In genomic region chr7:151028131-151028947, GRCh38 we compare ENCODE assay signal across 8 cellular contexts. TPM values are rescaled to one million over a fixed set of nuclear protein-coding genes. Genes with fewer than 3 reads are reported as not detected.
DNase-seq lines count a peak whose midpoint lies in the region; TF ChIP-seq lines count a peak whose summit lies in the region.

Gene ABCB8, plus strand, starts transcription at chr7:151028450. Its CDS starts 66 bp downstream, at chr7:151028516.

- H2BK5ac ChIP-seq in neuronal stem cell (ENCODE audit: low read length), result no peak within 1 kb of the TSS

- H3K4me3 ChIP-seq in GM08714 (ENCODE audit: low read length), result peak within 1 kb of the TSS; percentile 65
- H3K4me3 ChIP-seq in neuronal stem cell (ENCODE audit: low read length in 2 of 2), result peak within 1 kb of the TSS; percentile 77 to 86

- no peak within 1 kb of the TSS for H3K9ac ChIP-seq in neuronal stem cell (ENCODE audit: low read depth, low read length, poor library complexity)

- H2BK12ac ChIP-seq in neuronal stem cell (ENCODE audit: low read length), result peak within 1 kb of the TSS; percentile 41

- no CpG with 5 or more reads among the region's 53 CpGs for WGBS in neuronal stem cell (ENCODE audit: extremely low coverage in 2 of 2, insufficient read length in 2 of 2, insufficient replicate concordance in 1 of 2), 2 donors

- H3K18ac ChIP-seq in neuronal stem cell (ENCODE audit: low read length), result peak within 1 kb of the TSS; percentile 80

- H3K27ac ChIP-seq in neuronal stem cell (replicated peaks; ENCODE audit: low read length), result peak within 1 kb of the TSS; percentile 34

- H3K23ac ChIP-seq in neuronal stem cell (ENCODE audit: low read depth, low read length, poor library complexity), result peak within 1 kb of the TSS; percentile 73

- H3K27ac Mint-ChIP-seq in HFFc6, result peak within 1 kb of the TSS; percentile 95
- H3K27ac Mint-ChIP-seq in activated naive CD4-positive, alpha-beta T cell treated with anti-CD3 and anti-CD28 coated beads for 36 hours, result peak within 1 kb of the TSS; percentile 90

- peak within 1 kb of the TSS; percentile 85 for H3K4me2 ChIP-seq in neuronal stem cell (ENCODE audit: insufficient read depth, low read length, poor library complexity, severe bottlenecking)

- H2BK15ac ChIP-seq in neuronal stem cell (ENCODE audit: low read length), result no peak within 1 kb of the TSS

- no peaks in the 10 kb centered on the region for H3K79me1 ChIP-seq in neuronal stem cell (ENCODE audit: low read depth, low read length)

- intact Hi-C loops in activated naive CD4-positive, alpha-beta T cell treated with anti-CD3 and anti-CD28 coated beads for 36 hours (cut with micrococcal nuclease), result loop anchor here (1.0 to 2.0 kb wide), 4 partner anchors 30 to 198 kb away; partner anchors contain the start of genes ABCF2 and FASTK

- CTCF ChIA-PET in activated naive CD4-positive, alpha-beta T cell treated with anti-CD3 and anti-CD28 coated beads for 36 hours (lab: Charles Lee), result interaction anchor here (0.6 to 2.7 kb wide), 5 partner anchors 10 to 270 kb away, joined by 3 to 12 read pairs (median 8); no protein-coding TSS in a partner anchor

- no peak within 1 kb of the TSS for H2AK5ac ChIP-seq in neuronal stem cell (ENCODE audit: low read depth, low read length)

- no peaks in the 10 kb centered on the region for H3K9me3 ChIP-seq in neuronal stem cell (replicated peaks in 1 of 2; ENCODE audit: control insufficient read depth in 2 of 2, insufficient read depth in 1 of 2, low read depth in 1 of 2, low read length in 2 of 2)

- no peak within 1 kb of the TSS for H4K91ac ChIP-seq in neuronal stem cell (ENCODE audit: low read depth, low read length, poor library complexity)

- H3K4me1 Mint-ChIP-seq in HFFc6 (ENCODE audit: low read depth), result peaks cover 43% of the 10 kb centered on the region
- peaks cover 20% of the 10 kb centered on the region for H3K4me1 Mint-ChIP-seq in activated naive CD4-positive, alpha-beta T cell treated with anti-CD3 and anti-CD28 coated beads for 36 hours (ENCODE audit: low read depth)

- no peaks in the 10 kb centered on the region for H3K27me3 ChIP-seq in neuronal stem cell (ENCODE audit: control insufficient read depth in 3 of 3, insufficient read depth in 3 of 3, low read depth in 1 of 3, low read length in 3 of 3)

- peaks cover 3% of the 10 kb centered on the region; the same call in 1 of the 2 replicates for H3K27me3 Mint-ChIP-seq in HFFc6 (ENCODE audit: insufficient read depth)
- no peaks in the 10 kb centered on the region for H3K27me3 Mint-ChIP-seq in activated naive CD4-positive, alpha-beta T cell treated with anti-CD3 and anti-CD28 coated beads for 36 hours (ENCODE audit: low read depth)

- peak; percentile 99 for DNase-seq in HFFc6
- peak; percentile 100 for DNase-seq in NAMALWA (ENCODE audit: low spot score)
- peak; percentile 99 for DNase-seq in SK-N-DZ (ENCODE audit: low spot score)
- DNase-seq in activated naive CD4-positive, alpha-beta T cell treated with anti-CD3 and anti-CD28 coated beads for 36 hours, result peak; percentile 100
- peak; percentile 99 for DNase-seq in foreskin melanocyte
- DNase-seq in neuronal stem cell (ENCODE audit: low spot score), result peak; percentile 99

- peaks cover 7% of the 10 kb centered on the region for H3K36me3 Mint-ChIP-seq in HFFc6 (ENCODE audit: low read depth)
- peaks cover 5% of the 10 kb centered on the region for H3K36me3 Mint-ChIP-seq in activated naive CD4-positive, alpha-beta T cell treated with anti-CD3 and anti-CD28 coated beads for 36 hours (ENCODE audit: low read depth)

- no peaks in the 10 kb centered on the region for H3K9me3 Mint-ChIP-seq in HFFc6
- no peaks in the 10 kb centered on the region for H3K9me3 Mint-ChIP-seq in activated naive CD4-positive, alpha-beta T cell treated with anti-CD3 and anti-CD28 coated beads for 36 hours

- no peak within 1 kb of the TSS for H4K8ac ChIP-seq in neuronal stem cell (ENCODE audit: low read depth, low read length)

- no peak within 1 kb of the TSS for H2BK120ac ChIP-seq in neuronal stem cell (ENCODE audit: low read depth, low read length)

- TF ChIP-seq CTCF in HFFc6 (IDR thresholded peaks at IDR 0.05) (peak; percentile 75), subcutaneous adipose tissue (IDR thresholded peaks at IDR 0.05; ENCODE audit: low read depth) (no peak)

- peak within 1 kb of the TSS; percentile 94 for H2AFZ ChIP-seq in neuronal stem cell (ENCODE audit: low read length)

- no peak within 1 kb of the TSS for H3K4ac ChIP-seq in neuronal stem cell (ENCODE audit: low read length)

- peaks cover 0 to 7% of the 10 kb centered on the region in 2 donors for H3K36me3 ChIP-seq in neuronal stem cell (replicated peaks in 1 of 2; ENCODE audit: control insufficient read depth in 2 of 2, insufficient read depth in 2 of 2, low read length in 2 of 2)

- no peak within 1 kb of the TSS for H3K14ac ChIP-seq in neuronal stem cell (ENCODE audit: low read length)

- peak within 1 kb of the TSS; percentile 97 for H3K4me3 Mint-ChIP-seq in HFFc6
- H3K4me3 Mint-ChIP-seq in activated naive CD4-positive, alpha-beta T cell treated with anti-CD3 and anti-CD28 coated beads for 36 hours, result peak within 1 kb of the TSS; percentile 91

- H3K4me1 ChIP-seq in neuronal stem cell (ENCODE audit: control insufficient read depth in 2 of 2, insufficient read depth in 1 of 2, low read depth in 1 of 2, low read length in 2 of 2), result peaks cover 5 to 13% of the 10 kb centered on the region in 2 donors

RNA-seq across cellular contexts. Expression of gene ABCB8, which starts in this region (rescaled TPM):
- 10 to 100 TPM; 31.9 to 36.3 (median 33.2) TPM for total RNA-seq in HFFc6 (2021; fragmentation: NEBNext Ultra II Directional; extraction: Animal tissue kit (Norgen Biotek cat#: 25700))
- 20.3 and 22.3 TPM in 2 replicates for polyA plus RNA-seq in SK-N-DZ (2014; cell fraction: cytosol; rRNA removed)
- polyA plus RNA-seq in SK-N-DZ (2014; cell fraction: nucleus; rRNA removed), result 35.5 and 48.0 TPM in 2 replicates
- total RNA-seq in activated naive CD4-positive, alpha-beta T cell treated with anti-CD3 and anti-CD28 coated beads for 36 hours, result 10 to 100 TPM; 41.3 to 47.8 TPM
- 8.6 TPM for polyA plus RNA-seq in neuronal stem cell (2013, experiment 1 of 2)
- 8.5 TPM for polyA plus RNA-seq in neuronal stem cell (2013, experiment 2 of 2)
- 10 to 100 TPM; 13.2 to 45.4 (median 14.9) TPM for total RNA-seq in subcutaneous adipose tissue

Comparison
In these comparisons a context has a peak if more than half of its experiments do, and no peak if none do; other contexts are left out.
1. Peak in every context shown above with its lines: DNase-seq, H3K4me3 ChIP-seq and H3K27ac ChIP-seq.